Comparison of ENCODE assay signal across 21 cellular contexts in the genomic region with DNA sequence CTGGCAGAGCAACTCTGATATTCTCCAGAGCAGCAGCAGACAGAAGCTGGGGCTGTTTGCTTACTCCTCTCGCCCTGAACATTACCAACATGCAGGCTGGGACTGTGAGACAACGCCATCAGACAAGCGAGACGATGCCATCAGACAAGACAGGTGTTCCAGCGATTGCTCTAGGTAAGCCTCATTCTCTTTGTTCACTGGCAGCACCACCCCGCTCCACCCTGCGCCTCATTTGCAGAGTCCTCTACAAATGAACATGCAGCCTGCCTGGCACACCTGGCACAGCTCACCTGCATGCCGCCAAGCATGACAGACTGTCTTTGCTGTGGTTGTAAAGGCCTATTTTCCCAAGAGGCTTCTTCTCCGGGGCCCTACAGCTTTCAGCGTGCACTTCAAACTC.
A peak's percentile ranks its signal among the peaks of the same experiment; 100 is the strongest.
DNase-seq lines count a peak whose midpoint lies in the region; ATAC-seq, FAIRE-seq and TF ChIP-seq lines count a peak whose summit lies in the region.
"Had no signal": no experiment of that assay in that cellular context is flagged by ENCODE, and none has a peak within 500 bp of the region (broad histone marks: within the 10 kb centered on the region; RNA-seq: fewer than 3 reads in every experiment).

No MANE protein-coding gene starts in this region.

- ATAC-seq in K562: no peak
- no peak for ATAC-seq in HG02840 (IDR thresholded peaks at IDR 0.05; ENCODE audit: low FRiP score, unreplicated experiment)
- ATAC-seq in GM18498 (IDR thresholded peaks at IDR 0.05; ENCODE audit: unreplicated experiment): no peak
- ATAC-seq: lower lobe of right lung, upper lobe of right lung had no signal

- no peak overlapping the region for H2AFZ ChIP-seq in K562 (ENCODE audit: low read depth, low read length)

- H3K4me1 ChIP-seq in K562 (replicated peaks in 1 of 2; ENCODE audit: control insufficient read depth in 2 of 2, insufficient read depth in 2 of 2, low read length in 2 of 2) (peaks cover 0 to 45% of the 10 kb centered on the region in 2 experiments; a peak in 4 of 5 replicates), thyroid gland (peaks cover 17 to 34% of the 10 kb centered on the region in 2 donors)
- H3K4me1 ChIP-seq: breast epithelium, lower lobe of right lung, upper lobe of right lung had no signal

- H3K4me3 ChIP-seq in K562 (no peak overlapping the region), thyroid gland (replicated peaks in 1 of 3) (no peak overlapping the region)
- H3K4me3 ChIP-seq: breast epithelium, coronary artery, lower lobe of right lung, spleen, upper lobe of right lung had no signal

- WGBS in K562 (ENCODE audit: insufficient coverage, low coverage, missing lambda C conversion rate): 91% methylated on average over 10 of the region's 10 CpGs
- WGBS in thyroid gland, 2 donors: 55 to 66% methylated on average over 10 of the region's 10 CpGs

- peaks cover 12% of the 10 kb centered on the region; the same call in 2 of the 3 replicates for H3K79me2 ChIP-seq in K562 (ENCODE audit: control insufficient read depth, insufficient read depth, low read length)

- DNase-seq in NCI-H748 (lab: John Stamatoyannopoulos, UW; ENCODE audit: unreplicated experiment): peak; percentile 20
- no peak for DNase-seq in NCI-H748 treated with DMSO at 0.1 percent for 48 hours (lab: John Stamatoyannopoulos, UW)
- DNase-seq in NCI-H2107 (lab: John Stamatoyannopoulos, UW): peak; percentile 76
- no peak for DNase-seq in K562 (ENCODE audit: extremely low read depth in 1 of 4, low spot score in 3 of 4)
- peak; percentile 54 to 67 for DNase-seq in thyroid gland
- DNase-seq in islet precursor cell: no peak
- DNase-seq: activated CD4-positive, alpha-beta memory T cell treated with anti-CD3 and anti-CD28 coated beads, Interleukin-2, amount 10 ng/mL, durations not matched to agents 7 days and 5 days; activated naive CD4-positive, alpha-beta T cell; activated T-cell treated with anti-CD3 and anti-CD28 coated beads, Interleukin-2, amount 50 U/mL, for 1 hour; COR-L47; hippocampal formation; lower lobe of right lung; spleen; stimulated activated CD4-positive, alpha-beta T cell treated with anti-CD3 and anti-CD28 coated beads, Interleukin-4, amount 100 ng/mL, for 24 hours; T-helper 2 cell; upper lobe of right lung had no signal

- no peak for TF ChIP-seq EP300 in K562 (IDR thresholded peaks at IDR 0.05; ENCODE audit: low read length)

- no peak for TF ChIP-seq RAD21 in K562 (CRISPR knock-in tag; conservative IDR thresholded peaks at IDR 0.05 in 1 of 2, IDR thresholded peaks at IDR 0.05 in 1 of 2)

- intact Hi-C loops in K562 (cut with micrococcal nuclease) (no loop called here), thyroid gland (cut with DNase I) (no loop called here)

- BruUV-seq in K562 (replicated peaks; lab: Mats Ljungman, UMichigan): no TSS peak

- no peak overlapping the region for H3K27ac ChIP-seq in K562 (ENCODE audit: extremely low read depth, low read depth, low read length)
- H3K27ac ChIP-seq in thyroid gland: no peak overlapping the region
- H3K27ac ChIP-seq: breast epithelium, coronary artery, lower lobe of right lung, spleen, upper lobe of right lung had no signal

- no peaks in the 10 kb centered on the region for H3K9me3 ChIP-seq in K562 (replicated peaks; ENCODE audit: control insufficient read depth, insufficient read depth, low read depth, low read length)
- no peaks in the 10 kb centered on the region for H3K9me3 ChIP-seq in thyroid gland
- H3K9me3 ChIP-seq: breast epithelium, lower lobe of right lung, spleen, upper lobe of right lung had no signal

- CTCF ChIA-PET in K562 (lab: Yijun Ruan, JAX; ENCODE audit: low intra/inter-chr PET ratio): no interaction called here

- FAIRE-seq in K562 (lab: Jason Lieb, UNC): no peak
- FAIRE-seq: endometrium had no signal

- H3K36me3 ChIP-seq in K562 (ENCODE audit: control insufficient read depth, insufficient read depth, low read length) (no peaks in the 10 kb centered on the region; the same call in 2 of the 3 replicates), thyroid gland (no peaks in the 10 kb centered on the region)
- H3K36me3 ChIP-seq: breast epithelium, lower lobe of right lung, spleen, upper lobe of right lung had no signal

- peak overlapping the region in 1 of 2 experiments; percentile 21; a peak in 1 of 4 replicates for H3K9ac ChIP-seq in K562 (ENCODE audit: insufficient read depth in 1 of 2, low read depth in 2 of 2, low read length in 2 of 2)

- TF ChIP-seq CTCF in K562 (IDR thresholded peaks at IDR 0.05 in 2 of 3, conservative IDR thresholded peaks at IDR 0.05 in 1 of 3; ENCODE audit: insufficient read depth in 2 of 3, low read depth in 1 of 3, low read length in 3 of 3) (no peak), thyroid gland (IDR thresholded peaks at IDR 0.05) (no peak)

- H3K27me3 ChIP-seq in K562 (ENCODE audit: control insufficient read depth in 2 of 2, insufficient read depth in 2 of 2, low read length in 2 of 2): no peaks in the 10 kb centered on the region; a peak in 1 of 5 replicates
- no peaks in the 10 kb centered on the region for H3K27me3 ChIP-seq in thyroid gland
- H3K27me3 ChIP-seq: breast epithelium, spleen, upper lobe of right lung had no signal

- in situ Hi-C loops in K562 (cut with MboI): no loop called here

- no peaks in the 10 kb centered on the region for H3K9me1 ChIP-seq in K562 (ENCODE audit: control insufficient read depth, insufficient read depth, low read length)

- no peaks in the 10 kb centered on the region for H4K20me1 ChIP-seq in K562 (replicated peaks; ENCODE audit: control insufficient read depth, insufficient read depth, low read length)

- POLR2A ChIA-PET in K562 (lab: Yijun Ruan, JAX): interaction anchor here (0.9 to 2.7 kb wide), 6 partner anchors 9 to 27 kb away, joined by 3 to 17 read pairs (median 4); no protein-coding TSS in a partner anchor

- H3K4me2 ChIP-seq in K562 (ENCODE audit: insufficient read depth, low read length): no peak overlapping the region

- TF ChIP-seq POLR2A in K562 (conservative IDR thresholded peaks at IDR 0.05): no peak
- no peak for TF ChIP-seq POLR2A in thyroid gland (IDR thresholded peaks at IDR 0.05)

TF ChIP-seq in K562, 482 proteins besides CTCF, POLR2A, EP300 and RAD21:
- TF ChIP-seq ARID4B (CRISPR knock-in tag; IDR thresholded peaks at IDR 0.05): no peak
- peak; percentile 63 for TF ChIP-seq ZFP36 (IDR thresholded peaks at IDR 0.05; ENCODE audit: low read depth, low read length, partially characterized antibody)
- TF ChIP-seq, protein P1, sequence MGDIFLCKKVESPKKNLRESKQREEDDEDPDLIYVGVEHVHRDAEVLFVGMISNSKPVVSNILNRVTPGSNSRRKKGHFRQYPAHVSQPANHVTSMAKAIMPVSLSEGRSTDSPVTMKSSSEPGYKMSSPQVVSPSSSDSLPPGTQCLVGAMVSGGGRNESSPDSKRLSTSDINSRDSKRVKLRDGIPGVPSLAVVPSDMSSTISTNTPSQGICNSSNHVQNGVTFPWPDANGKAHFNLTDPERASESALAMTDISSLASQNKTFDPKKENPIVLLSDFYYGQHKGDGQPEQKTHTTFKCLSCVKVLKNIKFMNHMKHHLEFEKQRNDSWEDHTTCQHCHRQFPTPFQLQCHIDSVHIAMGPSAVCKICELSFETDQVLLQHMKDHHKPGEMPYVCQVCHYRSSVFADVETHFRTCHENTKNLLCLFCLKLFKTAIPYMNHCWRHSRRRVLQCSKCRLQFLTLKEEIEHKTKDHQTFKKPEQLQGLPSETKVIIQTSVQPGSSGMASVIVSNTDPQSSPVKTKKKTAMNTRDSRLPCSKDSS (IDR thresholded peaks at IDR 0.05; ENCODE audit: low read depth, partially characterized antibody): no peak
- TF ChIP-seq WHSC1 (IDR thresholded peaks at IDR 0.05; ENCODE audit: low read length): peak; percentile 64

Comparison
In these comparisons a context has a peak if more than half of its experiments do, and no peak if none do; other contexts are left out.
1. DNase-seq: peak in NCI-H748 (single experiment), NCI-H2107 (single experiment) and thyroid gland (2 of 2); none in NCI-H748 treated with DMSO at 0.1 percent for 48 hours (single experiment), K562 (0 of 4) and islet precursor cell (single experiment).